ENCODE assay signal across 8 cellular contexts in genomic region chr11:78188809-78189724, GRCh38. TPM values are rescaled to one million over a fixed set of nuclear protein-coding genes. Genes with fewer than 3 reads are reported as not detected.
DNase-seq lines count a peak whose midpoint lies in the region; ATAC-seq and TF ChIP-seq lines count a peak whose summit lies in the region.

Gene USP35 (plus strand): TSS chr11:78188919. CDS start chr11:78196246, 7,327 bp downstream.

- no peak for TF ChIP-seq CTCF in Peyer's patch (IDR thresholded peaks at IDR 0.05)
- TF ChIP-seq CTCF in esophagus muscularis mucosa (IDR thresholded peaks at IDR 0.05): no peak
- TF ChIP-seq CTCF in osteoblast (IDR thresholded peaks at IDR 0.05; ENCODE audit: extremely low read depth, low read depth, low read length): no peak

- DNase-seq in Peyer's patch (peak in 2 of 3 donors; percentile 41 to 45), esophagus muscularis mucosa (ENCODE audit: extremely low spot score) (no peak), osteoblast (ENCODE audit: insufficient read length, low spot score, missing footprints) (peak; percentile 80), NCI-H446 (lab: John Stamatoyannopoulos, UW) (no peak)

- H3K4me3 ChIP-seq in Peyer's patch (peak within 1 kb of the TSS; percentile 83 to 98 (median 96)), esophagus muscularis mucosa (peak within 1 kb of the TSS; percentile 75 to 94 (median 82)), osteoblast (ENCODE audit: insufficient read depth, low read length) (peak within 1 kb of the TSS; percentile 98)

- intact Hi-C loops in esophagus muscularis mucosa (cut with DNase I): loop anchor here (5.0 kb wide), 2 partner anchors 42 to 373 kb away; no protein-coding TSS in a partner anchor

- peaks cover 83% of the 10 kb centered on the region for H3K79me2 ChIP-seq in osteoblast (ENCODE audit: insufficient read depth, low read length)

- TF ChIP-seq POLR2A in Peyer's patch (IDR thresholded peaks at IDR 0.05) (no peak), esophagus muscularis mucosa (IDR thresholded peaks at IDR 0.05; ENCODE audit: low read depth) (no peak)

- no peaks in the 10 kb centered on the region for H3K9me3 ChIP-seq in Peyer's patch
- H3K9me3 ChIP-seq in esophagus muscularis mucosa: no peaks in the 10 kb centered on the region
- H3K9me3 ChIP-seq in osteoblast (ENCODE audit: low read depth, low read length): no peaks in the 10 kb centered on the region

- no peaks in the 10 kb centered on the region for H3K27me3 ChIP-seq in Peyer's patch
- H3K27me3 ChIP-seq in esophagus muscularis mucosa: no peaks in the 10 kb centered on the region
- H3K27me3 ChIP-seq in osteoblast (ENCODE audit: insufficient read depth, low read length): no peaks in the 10 kb centered on the region

- H2AFZ ChIP-seq in osteoblast (ENCODE audit: low read length): peak within 1 kb of the TSS; percentile 82

- no peak for TF ChIP-seq EP300 in esophagus muscularis mucosa (IDR thresholded peaks at IDR 0.05)

- peaks cover 21% of the 10 kb centered on the region for H4K20me1 ChIP-seq in osteoblast (ENCODE audit: insufficient read depth, low read length)

- ATAC-seq in GM21576 (IDR thresholded peaks at IDR 0.05; ENCODE audit: unreplicated experiment) (peak; percentile 6), HG02610 (IDR thresholded peaks at IDR 0.05; ENCODE audit: unreplicated experiment) (no peak), GM18520 (IDR thresholded peaks at IDR 0.05; ENCODE audit: unreplicated experiment) (no peak), GM18519 (IDR thresholded peaks at IDR 0.05; ENCODE audit: low FRiP score, unreplicated experiment) (no peak)

- H3K4me1 ChIP-seq in Peyer's patch: peaks cover 0 to 25% (median 8%) of the 10 kb centered on the region in 4 donors
- H3K4me1 ChIP-seq in esophagus muscularis mucosa: peaks cover 25 to 72% (median 61%) of the 10 kb centered on the region in 4 donors
- H3K4me1 ChIP-seq in osteoblast (ENCODE audit: insufficient read depth, low read length): peaks cover 53% of the 10 kb centered on the region

- H3K36me3 ChIP-seq in Peyer's patch (no peaks in the 10 kb centered on the region), esophagus muscularis mucosa (peaks cover 0 to 4% (median 0%) of the 10 kb centered on the region in 4 donors), osteoblast (ENCODE audit: insufficient read depth, low read length) (peaks cover 15% of the 10 kb centered on the region)

- H3K4me2 ChIP-seq in osteoblast (ENCODE audit: insufficient read depth, low read length): peak within 1 kb of the TSS; percentile 90

- WGBS in esophagus muscularis mucosa: 11% methylated on average over 23 of the region's 45 CpGs

- H3K27ac ChIP-seq in Peyer's patch (peak within 1 kb of the TSS; percentile 82 to 94 (median 86)), esophagus muscularis mucosa (replicated peaks in 1 of 4) (peak within 1 kb of the TSS; percentile 80 to 89 (median 86)), osteoblast (ENCODE audit: low read depth, low read length) (peak within 1 kb of the TSS; percentile 74)

RNA-seq across cellular contexts. Expression of gene USP35, which starts in this region (rescaled TPM):
- total RNA-seq in Peyer's patch (10 to 100 TPM in 3 of 4 donors, 1 to 10 TPM in 1; 6.6 to 30.6 (median 13.3) TPM), esophagus muscularis mucosa (10 to 100 TPM in 2 of 4 donors, 1 to 10 TPM in 2; 5.8 to 15.4 (median 11.3) TPM), osteoblast (21.4 and 26.2 TPM in 2 replicates)

Comparison
In these comparisons a context has a peak if more than half of its experiments do, and no peak if none do; other contexts are left out.
1. DNase-seq: peak in Peyer's patch (2 of 3) and osteoblast (single experiment); none in esophagus muscularis mucosa (single experiment) and NCI-H446 (0 of 2).
2. Peak in every context shown above with its lines, with median percentiles within 50 percentile points of each other: H3K27ac ChIP-seq and H3K4me3 ChIP-seq.